1 cellular context compared by ENCODE assay signal in the genomic region with DNA sequence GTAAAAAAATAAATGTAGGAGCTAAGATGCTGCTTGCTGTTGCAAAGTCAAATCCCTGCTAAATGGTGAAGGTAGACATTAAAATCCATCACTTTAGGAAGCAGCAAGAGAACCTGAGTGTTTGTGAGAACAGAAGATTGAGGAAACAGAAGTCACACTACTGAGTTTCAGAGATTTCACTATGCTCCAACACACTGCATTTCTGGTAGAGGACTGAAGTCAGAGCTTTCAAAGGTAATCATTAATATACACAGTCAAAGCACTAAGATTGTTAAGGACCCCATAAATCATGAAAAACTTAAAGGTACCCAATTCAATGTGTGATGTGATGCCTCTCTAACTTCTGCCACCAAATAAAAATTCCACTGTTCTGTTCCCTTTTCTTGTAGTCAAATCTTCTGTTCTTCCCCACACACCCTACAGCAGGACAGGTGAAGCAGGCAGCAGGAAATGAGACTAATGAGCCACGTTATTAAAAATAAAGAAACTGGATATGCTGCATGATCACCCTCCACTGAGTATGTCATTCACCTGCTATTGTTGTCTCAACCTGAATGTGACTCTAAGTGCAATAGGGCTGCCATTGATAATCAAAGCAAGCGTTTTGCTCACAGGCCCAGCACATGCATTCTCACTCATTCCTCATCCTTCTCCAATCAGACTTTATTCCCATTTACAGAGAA.
TF ChIP-seq lines count a peak whose summit lies in the region.

No MANE protein-coding gene starts in this region.

TF ChIP-seq in WTC11, 78 proteins besides CTCF, POLR2A, EP300 and RAD21 (continued from another document):
- no peak for TF ChIP-seq ZMAT4 (CRISPR knock-in tag; IDR thresholded peaks at IDR 0.05)
- no peak for TF ChIP-seq FOXK1 (CRISPR knock-in tag; IDR thresholded peaks at IDR 0.05)
- TF ChIP-seq, protein P1, sequence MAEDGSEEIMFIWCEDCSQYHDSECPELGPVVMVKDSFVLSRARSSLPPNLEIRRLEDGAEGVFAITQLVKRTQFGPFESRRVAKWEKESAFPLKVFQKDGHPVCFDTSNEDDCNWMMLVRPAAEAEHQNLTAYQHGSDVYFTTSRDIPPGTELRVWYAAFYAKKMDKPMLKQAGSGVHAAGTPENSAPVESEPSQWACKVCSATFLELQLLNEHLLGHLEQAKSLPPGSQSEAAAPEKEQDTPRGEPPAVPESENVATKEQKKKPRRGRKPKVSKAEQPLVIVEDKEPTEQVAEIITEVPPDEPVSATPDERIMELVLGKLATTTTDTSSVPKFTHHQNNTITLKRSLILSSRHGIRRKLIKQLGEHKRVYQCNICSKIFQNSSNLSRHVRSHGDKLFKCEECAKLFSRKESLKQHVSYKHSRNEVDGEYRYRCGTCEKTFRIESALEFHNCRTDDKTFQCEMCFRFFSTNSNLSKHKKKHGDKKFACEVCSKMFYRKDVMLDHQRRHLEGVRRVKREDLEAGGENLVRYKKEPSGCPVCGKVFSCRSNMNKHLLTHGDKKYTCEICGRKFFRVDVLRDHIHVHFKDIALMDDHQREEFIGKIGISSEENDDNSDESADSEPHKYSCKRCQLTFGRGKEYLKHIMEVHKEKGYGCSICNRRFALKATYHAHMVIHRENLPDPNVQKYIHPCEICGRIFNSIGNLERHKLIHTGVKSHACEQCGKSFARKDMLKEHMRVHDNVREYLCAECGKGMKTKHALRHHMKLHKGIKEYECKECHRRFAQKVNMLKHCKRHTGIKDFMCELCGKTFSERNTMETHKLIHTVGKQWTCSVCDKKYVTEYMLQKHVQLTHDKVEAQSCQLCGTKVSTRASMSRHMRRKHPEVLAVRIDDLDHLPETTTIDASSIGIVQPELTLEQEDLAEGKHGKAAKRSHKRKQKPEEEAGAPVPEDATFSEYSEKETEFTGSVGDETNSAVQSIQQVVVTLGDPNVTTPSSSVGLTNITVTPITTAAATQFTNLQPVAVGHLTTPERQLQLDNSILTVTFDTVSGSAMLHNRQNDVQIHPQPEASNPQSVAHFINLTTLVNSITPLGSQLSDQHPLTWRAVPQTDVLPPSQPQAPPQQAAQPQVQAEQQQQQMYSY (CRISPR knock-in tag; IDR thresholded peaks at IDR 0.05), result no peak
